ENCODE assay signal across 22 cellular contexts in the genomic region with DNA sequence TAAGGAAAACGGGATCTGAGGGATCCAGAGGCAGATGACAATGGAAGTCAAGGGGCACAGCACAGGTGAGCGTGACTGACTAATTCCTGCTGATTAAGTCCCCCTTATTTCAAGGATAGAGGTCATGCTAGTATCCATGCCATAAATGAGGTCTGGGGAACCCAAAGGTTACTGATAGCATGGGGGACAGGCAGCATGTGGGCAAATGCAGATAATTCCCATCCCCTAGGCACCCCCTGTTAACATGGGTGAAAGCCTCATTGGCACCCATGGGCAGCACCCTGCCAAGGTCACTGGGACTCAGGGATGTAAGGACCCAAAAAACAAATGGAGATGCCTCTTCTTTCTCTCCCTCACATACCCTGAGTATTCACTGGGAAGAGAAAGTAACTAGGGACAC.
DNase-seq lines count a peak whose midpoint lies in the region; ATAC-seq and TF ChIP-seq lines count a peak whose summit lies in the region.
"Had no signal": no experiment of that assay in that cellular context is flagged by ENCODE, and none has a peak within 500 bp of the region (broad histone marks: within the 10 kb centered on the region; RNA-seq: fewer than 3 reads in every experiment).

No MANE protein-coding gene starts in this region.

- H3K4me2 ChIP-seq in neuronal stem cell (ENCODE audit: insufficient read depth, low read length, poor library complexity, severe bottlenecking) (no peak overlapping the region), OCI-LY7 (ENCODE audit: low read length) (no peak overlapping the region)
- H3K4me2 ChIP-seq: BLaER1 treated with 17β-estradiol and CSF1 and Interleukin-3, amounts not matched to agents 10 nM and 100 nM had no signal

- no peak overlapping the region for H2BK5ac ChIP-seq in neuronal stem cell (ENCODE audit: low read length)

- no peak overlapping the region for H2BK120ac ChIP-seq in neuronal stem cell (ENCODE audit: low read depth, low read length)

- no peak overlapping the region for H3K23ac ChIP-seq in neuronal stem cell (ENCODE audit: low read depth, low read length, poor library complexity)

- peaks cover 20% of the 10 kb centered on the region for H3K4me1 Mint-ChIP-seq in stimulated activated effector memory CD8-positive, alpha-beta T cell treated with anti-CD3 and anti-CD28 coated beads, Interleukin-12 subunit alpha, Interleukin-12 subunit beta, amount 100 ng/mL, for 72 hours

- no CpG with 5 or more reads among the region's 2 CpGs for WGBS in neuronal stem cell (ENCODE audit: extremely low coverage in 2 of 2, insufficient read length in 2 of 2, insufficient replicate concordance in 1 of 2), 2 donors

- DNase-seq in AG20443 (ENCODE audit: low spot score) (peak; percentile 1), islet precursor cell (peak; percentile 35), neuronal stem cell (ENCODE audit: low spot score) (no peak), DMS153 treated with DMSO at 0.1 percent for 48 hours (lab: John Stamatoyannopoulos, UW; ENCODE audit: unreplicated experiment) (no peak), OCI-LY7 (ENCODE audit: low spot score) (no peak), HT-29 (ENCODE audit: low spot score) (no peak)
- peak in 1 of 2 donors; percentile 10 for DNase-seq in stimulated activated effector memory CD8-positive, alpha-beta T cell treated with anti-CD3 and anti-CD28 coated beads, Interleukin-12 subunit alpha, Interleukin-12 subunit beta, amount 100 ng/mL, for 72 hours (ENCODE audit: low spot score in 2 of 2)
- DNase-seq: AML-193; BE2C; CD4-positive, alpha-beta T cell; CD8-positive, alpha-beta memory T cell; DMS 273 treated with DMSO at 0.1 percent for 48 hours; DMS53; DMS79 treated with DMSO at 0.1 percent for 48 hours; GF-D8; GOT3; HFFc6 had no signal

- BruUV-seq in OCI-LY7 (replicated peaks; lab: Mats Ljungman, UMichigan) = no TSS peak

- peak overlapping the region; percentile 27 for H3K27ac Mint-ChIP-seq in stimulated activated effector memory CD8-positive, alpha-beta T cell treated with anti-CD3 and anti-CD28 coated beads, Interleukin-12 subunit alpha, Interleukin-12 subunit beta, amount 100 ng/mL, for 72 hours
- H3K27ac Mint-ChIP-seq: CD14-positive monocyte; CD4-positive, alpha-beta T cell; CD8-positive, alpha-beta memory T cell; HFFc6 had no signal

- no peaks in the 10 kb centered on the region for H3K36me3 Mint-ChIP-seq in stimulated activated effector memory CD8-positive, alpha-beta T cell treated with anti-CD3 and anti-CD28 coated beads, Interleukin-12 subunit alpha, Interleukin-12 subunit beta, amount 100 ng/mL, for 72 hours
- H3K36me3 Mint-ChIP-seq: CD14-positive monocyte; CD8-positive, alpha-beta memory T cell had no signal

- peak overlapping the region; percentile 1 for H4K91ac ChIP-seq in neuronal stem cell (ENCODE audit: low read depth, low read length, poor library complexity)

- no peak overlapping the region for H3K27ac ChIP-seq in neuronal stem cell (replicated peaks; ENCODE audit: low read length)
- H3K27ac ChIP-seq in OCI-LY7 (ENCODE audit: low read depth, low read length, poor library complexity, severe bottlenecking) = no peak overlapping the region
- H3K27ac ChIP-seq: 22Rv1; BLaER1 treated with 17β-estradiol and CSF1 and Interleukin-3, amounts not matched to agents 10 nM and 100 nM had no signal

- H2BK12ac ChIP-seq in neuronal stem cell (ENCODE audit: low read length) = no peak overlapping the region

- no peak overlapping the region for H2BK15ac ChIP-seq in neuronal stem cell (ENCODE audit: low read length)

- no peak for ATAC-seq in stimulated activated effector memory CD8-positive, alpha-beta T cell treated with anti-CD3 and anti-CD28 coated beads, Interleukin-12 subunit alpha, Interleukin-12 subunit beta, amount 100 ng/mL, for 72 hours
- no peak for ATAC-seq in HG02571 (IDR thresholded peaks at IDR 0.05; ENCODE audit: unreplicated experiment)

- peaks cover 0 to 6% of the 10 kb centered on the region in 2 donors for H3K9me3 ChIP-seq in neuronal stem cell (replicated peaks in 1 of 2; ENCODE audit: control insufficient read depth in 2 of 2, insufficient read depth in 1 of 2, low read depth in 1 of 2, low read length in 2 of 2)
- H3K9me3 ChIP-seq in OCI-LY7 (ENCODE audit: low read length) = no peaks in the 10 kb centered on the region
- H3K9me3 ChIP-seq: BE2C had no signal

- H3K18ac ChIP-seq in neuronal stem cell (ENCODE audit: low read length) = no peak overlapping the region

- no peak overlapping the region for H3K4ac ChIP-seq in neuronal stem cell (ENCODE audit: low read length)

- no peak overlapping the region for H3K4me3 Mint-ChIP-seq in stimulated activated effector memory CD8-positive, alpha-beta T cell treated with anti-CD3 and anti-CD28 coated beads, Interleukin-12 subunit alpha, Interleukin-12 subunit beta, amount 100 ng/mL, for 72 hours
- H3K4me3 Mint-ChIP-seq: CD4-positive, alpha-beta T cell; CD8-positive, alpha-beta memory T cell; HFFc6 had no signal

- TF ChIP-seq CTCF in OCI-LY7 (conservative IDR thresholded peaks at IDR 0.05; ENCODE audit: low read length) = no peak

- H2AFZ ChIP-seq in neuronal stem cell (ENCODE audit: low read length) = no peak overlapping the region
- H2AFZ ChIP-seq in OCI-LY7 (ENCODE audit: low read length) = no peak overlapping the region

- H3K4me3 ChIP-seq in neuronal stem cell (ENCODE audit: low read length in 2 of 2) = no peak overlapping the region
- no peak overlapping the region for H3K4me3 ChIP-seq in OCI-LY7 (ENCODE audit: low read depth, low read length, poor library complexity, severe bottlenecking)
- H3K4me3 ChIP-seq: BLaER1 treated with 17β-estradiol and CSF1 and Interleukin-3, amounts not matched to agents 10 nM and 100 nM; HAP-1 had no signal

- H3K14ac ChIP-seq in neuronal stem cell (ENCODE audit: low read length) = no peak overlapping the region

- H2AK5ac ChIP-seq in neuronal stem cell (ENCODE audit: low read depth, low read length) = no peak overlapping the region

- no peaks in the 10 kb centered on the region for H3K4me1 ChIP-seq in neuronal stem cell (ENCODE audit: control insufficient read depth in 2 of 2, insufficient read depth in 1 of 2, low read depth in 1 of 2, low read length in 2 of 2)
- no peaks in the 10 kb centered on the region for H3K4me1 ChIP-seq in OCI-LY7 (ENCODE audit: insufficient read depth, low read length, poor library complexity, severe bottlenecking)
- H3K4me1 ChIP-seq: BE2C had no signal

- no peaks in the 10 kb centered on the region for H3K79me2 ChIP-seq in OCI-LY7 (ENCODE audit: insufficient read depth, low read depth, low read length)

- CTCF ChIA-PET in OCI-LY7 (lab: Charles Lee; ENCODE audit: unreplicated experiment) = no interaction called here

- no peak overlapping the region for H4K8ac ChIP-seq in neuronal stem cell (ENCODE audit: low read depth, low read length)

- H3K9me3 Mint-ChIP-seq in stimulated activated effector memory CD8-positive, alpha-beta T cell treated with anti-CD3 and anti-CD28 coated beads, Interleukin-12 subunit alpha, Interleukin-12 subunit beta, amount 100 ng/mL, for 72 hours = peaks cover 11% of the 10 kb centered on the region
- H3K9me3 Mint-ChIP-seq: CD4-positive, alpha-beta T cell had no signal

- no peak overlapping the region for H3K9ac ChIP-seq in neuronal stem cell (ENCODE audit: low read depth, low read length, poor library complexity)
- H3K9ac ChIP-seq: BLaER1 treated with 17β-estradiol and CSF1 and Interleukin-3, amounts not matched to agents 10 nM and 100 nM had no signal

- no peaks in the 10 kb centered on the region for H3K36me3 ChIP-seq in neuronal stem cell (replicated peaks in 1 of 2; ENCODE audit: control insufficient read depth in 2 of 2, insufficient read depth in 2 of 2, low read length in 2 of 2)
- H3K36me3 ChIP-seq in OCI-LY7 (ENCODE audit: insufficient read depth, low read length) = no peaks in the 10 kb centered on the region
- H3K36me3 ChIP-seq: BE2C, HAP-1 had no signal

- intact Hi-C loops in OCI-LY7 (cut with micrococcal nuclease; ENCODE audit: unreplicated experiment) = no loop called here

- POLR2A ChIA-PET in OCI-LY7 (lab: Charles Lee) = no interaction called here

- H3K79me1 ChIP-seq in neuronal stem cell (ENCODE audit: low read depth, low read length) = no peaks in the 10 kb centered on the region

- H3K9me2 ChIP-seq in OCI-LY7 (ENCODE audit: insufficient read depth, low read length) = no peaks in the 10 kb centered on the region

- H3K27me3 ChIP-seq in neuronal stem cell (ENCODE audit: control insufficient read depth in 3 of 3, insufficient read depth in 3 of 3, low read depth in 1 of 3, low read length in 3 of 3) = no peaks in the 10 kb centered on the region
- H3K27me3 ChIP-seq: BE2C had no signal

- no peaks in the 10 kb centered on the region for H4K20me1 ChIP-seq in OCI-LY7 (ENCODE audit: insufficient read depth, low read length)
- H4K20me1 ChIP-seq: BLaER1 treated with 17β-estradiol and CSF1 and Interleukin-3, amounts not matched to agents 10 nM and 100 nM had no signal

Comparison
In these comparisons a context has a peak if more than half of its experiments do, and no peak if none do; other contexts are left out.
1. DNase-seq: peak in AG20443 (single experiment) and islet precursor cell (single experiment); none in neuronal stem cell (single experiment), DMS153 treated with DMSO at 0.1 percent for 48 hours (single experiment), OCI-LY7 (single experiment) and HT-29 (single experiment).